Comparison of ENCODE assay signal across 32 cellular contexts in genomic region chr5:139156814-139157213, GRCh38.
"Had no signal": no experiment of that assay in that cellular context is flagged by ENCODE, and none has a peak within 500 bp of the region (broad histone marks: within the 10 kb centered on the region; RNA-seq: fewer than 3 reads in every experiment).

No MANE protein-coding gene starts in this region.

- H3K4me3 Mint-ChIP-seq: activated CD8-positive, alpha-beta memory T cell treated with anti-CD3 and anti-CD28 coated beads, Interleukin-2, amount 10 ng/mL, durations not matched to agents 7 days and 5 days; activated CD8-positive, alpha-beta T cell treated with anti-CD3 and anti-CD28 coated beads, Interleukin-2, amount 10 ng/mL, durations not matched to agents 7 days and 5 days; activated naive CD4-positive, alpha-beta T cell treated with anti-CD3 and anti-CD28 coated beads for 36 hours; activated naive CD4-positive, alpha-beta T cell treated with anti-CD3 and anti-CD28 coated beads, Interleukin-2, amount 50 U/mL, for 24 hours; activated naive CD8-positive, alpha-beta T cell treated with anti-CD3 and anti-CD28 coated beads for 36 hours; activated naive CD8-positive, alpha-beta T cell treated with anti-CD3 and anti-CD28 coated beads, Interleukin-2, amount 50 U/mL, for 24 hours; activated T-helper 1 cell treated with anti-CD3 and anti-CD28 coated beads, Interleukin-12 subunit alpha, Interleukin-12 subunit beta, Interleukin-2, Interleukin-4 antibody, amounts not matched to agents 30 ng/mL and 10 ng/mL and 1 ng/mL, durations not matched to agents 14 hours and 24 hours and 36 hours; central memory CD8-positive, alpha-beta T cell; dendritic cell treated with granulocyte-macrophage colony-stimulating factor and Interleukin-4, amounts not matched to agents 40 ng/mL and 50 ng/mL, for 4 days; endodermal cell; WTC11 had no signal

- H3K36me3 ChIP-seq: adrenal gland, heart left ventricle had no signal

- DNase-seq: activated CD4-positive, alpha-beta T cell treated with anti-CD3 and anti-CD28 coated beads for 1 hour; activated CD4-positive, alpha-beta T cell treated with anti-CD3 and anti-CD28 coated beads for 4 hours; activated CD4-positive, alpha-beta T cell treated with anti-CD3 and anti-CD28 coated beads, Interleukin-2, amount 50 U/mL, for 1 hour; activated CD4-positive, alpha-beta T cell treated with anti-CD3 and anti-CD28 coated beads, Interleukin-2, amount 50 U/mL, for 48 hours; activated CD8-positive, alpha-beta memory T cell treated with anti-CD3 and anti-CD28 coated beads, Interleukin-2, amount 10 ng/mL, durations not matched to agents 7 days and 5 days; activated CD8-positive, alpha-beta memory T cell treated with anti-CD3 and anti-CD28 coated beads, Interleukin-2, amount 50 U/mL, for 4 hours; activated CD8-positive, alpha-beta T cell treated with anti-CD3 and anti-CD28 coated beads, Interleukin-2, amount 10 ng/mL, durations not matched to agents 7 days and 5 days; activated effector memory CD4-positive, alpha-beta T cell treated with anti-CD3 and anti-CD28 coated beads, Interleukin-2, amount 50 U/mL, for 16 hours; activated naive CD4-positive, alpha-beta T cell treated with anti-CD3 and anti-CD28 coated beads for 36 hours; activated naive CD8-positive, alpha-beta T cell treated with anti-CD3 and anti-CD28 coated beads for 36 hours; activated naive CD8-positive, alpha-beta T cell treated with anti-CD3 and anti-CD28 coated beads, Interleukin-2, amount 50 U/mL, for 24 hours; activated T-cell treated with anti-CD3 and anti-CD28 coated beads, Interleukin-2, amount 50 U/mL, for 1 hour; activated T-cell treated with anti-CD3 and anti-CD28 coated beads, Interleukin-2, amount 50 U/mL, for 48 hours; adrenal gland; amygdala; aorta; body of pancreas; dorsolateral prefrontal cortex; effector memory CD4-positive, alpha-beta T cell; endodermal cell; foreskin fibroblast; glutamatergic neuron; heart left ventricle; T-helper 2 cell had no signal

- H3K4me1 Mint-ChIP-seq: activated CD8-positive, alpha-beta memory T cell treated with anti-CD3 and anti-CD28 coated beads, Interleukin-2, amount 10 ng/mL, durations not matched to agents 7 days and 5 days; activated naive CD4-positive, alpha-beta T cell treated with anti-CD3 and anti-CD28 coated beads, Interleukin-2, amount 50 U/mL, for 24 hours; central memory CD8-positive, alpha-beta T cell had no signal

- H3K27ac ChIP-seq: adrenal gland, body of pancreas, coronary artery, dorsolateral prefrontal cortex, heart left ventricle had no signal

- H3K36me3 Mint-ChIP-seq: WTC11 had no signal

- H3K4me3 ChIP-seq: adrenal gland, body of pancreas, coronary artery, dorsolateral prefrontal cortex, heart left ventricle had no signal

- H3K27ac Mint-ChIP-seq: activated CD8-positive, alpha-beta memory T cell treated with anti-CD3 and anti-CD28 coated beads, Interleukin-2, amount 10 ng/mL, durations not matched to agents 7 days and 5 days; activated CD8-positive, alpha-beta T cell treated with anti-CD3 and anti-CD28 coated beads, Interleukin-2, amount 10 ng/mL, durations not matched to agents 7 days and 5 days; activated naive CD4-positive, alpha-beta T cell treated with anti-CD3 and anti-CD28 coated beads for 36 hours; activated naive CD4-positive, alpha-beta T cell treated with anti-CD3 and anti-CD28 coated beads, Interleukin-2, amount 50 U/mL, for 24 hours; activated naive CD8-positive, alpha-beta T cell treated with anti-CD3 and anti-CD28 coated beads for 36 hours; activated naive CD8-positive, alpha-beta T cell treated with anti-CD3 and anti-CD28 coated beads, Interleukin-2, amount 50 U/mL, for 24 hours; activated T-helper 1 cell treated with anti-CD3 and anti-CD28 coated beads, Interleukin-12 subunit alpha, Interleukin-12 subunit beta, Interleukin-2, Interleukin-4 antibody, amounts not matched to agents 30 ng/mL and 10 ng/mL and 1 ng/mL, durations not matched to agents 14 hours and 24 hours and 36 hours; activated T-helper 2 cell treated with anti-CD3 and anti-CD28 coated beads, Interferon-gamma antibody, Interleukin-2, Interleukin-4, amounts not matched to agents 10 μg/mL and 5 μg/mL and 100 μg/mL, durations not matched to agents 14 hours and 24 hours and 36 hours; dendritic cell treated with granulocyte-macrophage colony-stimulating factor and Interleukin-4, amounts not matched to agents 40 ng/mL and 50 ng/mL, for 4 days; endodermal cell; WTC11 had no signal

- H3K27me3 ChIP-seq: adrenal gland, body of pancreas, dorsolateral prefrontal cortex, heart left ventricle had no signal

- ATAC-seq: activated CD8-positive, alpha-beta memory T cell treated with anti-CD3 and anti-CD28 coated beads, Interleukin-2, amount 10 ng/mL, durations not matched to agents 7 days and 5 days; activated CD8-positive, alpha-beta T cell treated with anti-CD3 and anti-CD28 coated beads, Interleukin-2, amount 10 ng/mL, durations not matched to agents 7 days and 5 days; activated naive CD8-positive, alpha-beta T cell treated with anti-CD3 and anti-CD28 coated beads, Interleukin-2, amount 50 U/mL, for 24 hours; body of pancreas; esophagus mucosa; WTC11 had no signal

- H3K9me3 ChIP-seq: adrenal gland, body of pancreas had no signal

- H3K9me3 Mint-ChIP-seq: activated naive CD4-positive, alpha-beta T cell treated with anti-CD3 and anti-CD28 coated beads for 36 hours; activated naive CD4-positive, alpha-beta T cell treated with anti-CD3 and anti-CD28 coated beads, Interleukin-2, amount 50 U/mL, for 24 hours; activated naive CD8-positive, alpha-beta T cell treated with anti-CD3 and anti-CD28 coated beads for 36 hours; activated naive CD8-positive, alpha-beta T cell treated with anti-CD3 and anti-CD28 coated beads, Interleukin-2, amount 50 U/mL, for 24 hours; activated T-helper 1 cell treated with anti-CD3 and anti-CD28 coated beads, Interleukin-12 subunit alpha, Interleukin-12 subunit beta, Interleukin-2, Interleukin-4 antibody, amounts not matched to agents 30 ng/mL and 10 ng/mL and 1 ng/mL, durations not matched to agents 14 hours and 24 hours and 36 hours; activated T-helper 2 cell treated with anti-CD3 and anti-CD28 coated beads, Interferon-gamma antibody, Interleukin-2, Interleukin-4, amounts not matched to agents 10 μg/mL and 5 μg/mL and 100 μg/mL, durations not matched to agents 14 hours and 24 hours and 36 hours; central memory CD8-positive, alpha-beta T cell; dendritic cell treated with granulocyte-macrophage colony-stimulating factor and Interleukin-4, amounts not matched to agents 40 ng/mL and 50 ng/mL, for 4 days; endodermal cell had no signal

- H3K27me3 Mint-ChIP-seq: activated CD8-positive, alpha-beta memory T cell treated with anti-CD3 and anti-CD28 coated beads, Interleukin-2, amount 10 ng/mL, durations not matched to agents 7 days and 5 days; activated naive CD4-positive, alpha-beta T cell treated with anti-CD3 and anti-CD28 coated beads, Interleukin-2, amount 50 U/mL, for 24 hours; activated naive CD8-positive, alpha-beta T cell treated with anti-CD3 and anti-CD28 coated beads for 36 hours; activated naive CD8-positive, alpha-beta T cell treated with anti-CD3 and anti-CD28 coated beads, Interleukin-2, amount 50 U/mL, for 24 hours; central memory CD8-positive, alpha-beta T cell; dendritic cell treated with granulocyte-macrophage colony-stimulating factor and Interleukin-4, amounts not matched to agents 40 ng/mL and 50 ng/mL, for 4 days had no signal
